21 cellular contexts compared by ENCODE assay signal in genomic region chr17:36731806-36732205, GRCh38.
DNase-seq lines count a peak whose midpoint lies in the region; TF ChIP-seq lines count a peak whose summit lies in the region.
"Had no signal": no experiment of that assay in that cellular context is flagged by ENCODE, and none has a peak within 500 bp of the region (broad histone marks: within the 10 kb centered on the region; RNA-seq: fewer than 3 reads in every experiment).

No MANE protein-coding gene starts in this region.

- H3K9me3 Mint-ChIP-seq in HFFc6, result no peaks in the 10 kb centered on the region
- H3K9me3 Mint-ChIP-seq: activated naive CD8-positive, alpha-beta T cell treated with anti-CD3 and anti-CD28 coated beads for 36 hours; activated T-helper 2 cell treated with anti-CD3 and anti-CD28 coated beads, Interferon-gamma antibody, Interleukin-2, Interleukin-4, amounts not matched to agents 10 μg/mL and 5 μg/mL and 100 μg/mL, durations not matched to agents 14 hours and 24 hours and 36 hours; naive thymus-derived CD8-positive, alpha-beta T cell; stimulated activated effector memory CD8-positive, alpha-beta T cell treated with anti-CD3 and anti-CD28 coated beads, Interleukin-12 subunit alpha, Interleukin-12 subunit beta, amount 100 ng/mL, for 72 hours had no signal

- H2BK5ac ChIP-seq in mesendoderm (ENCODE audit: low read length), result no peak overlapping the region

- no peaks in the 10 kb centered on the region for H3K79me2 ChIP-seq in mesendoderm (ENCODE audit: control insufficient read depth, insufficient read depth, low read length)

- H3K36me3 ChIP-seq in NT2/D1 (ENCODE audit: insufficient read depth, insufficient read length, low read length) (no peaks in the 10 kb centered on the region), mesendoderm (ENCODE audit: control insufficient read depth, insufficient read depth, low read length) (no peaks in the 10 kb centered on the region)
- H3K36me3 ChIP-seq: BLaER1, vagina had no signal

- H3K4me1 ChIP-seq in NT2/D1 (ENCODE audit: insufficient read depth, insufficient read length), result peaks cover 15% of the 10 kb centered on the region
- peaks cover 24% of the 10 kb centered on the region for H3K4me1 ChIP-seq in mesendoderm (ENCODE audit: control insufficient read depth, low read depth, low read length)
- H3K4me1 ChIP-seq: A549, testis, vagina had no signal

- H3K27me3 ChIP-seq in NT2/D1 (ENCODE audit: insufficient read depth, insufficient read length) (peaks cover 9% of the 10 kb centered on the region), mesendoderm (ENCODE audit: insufficient read depth, low read length, poor library complexity) (no peaks in the 10 kb centered on the region)
- H3K27me3 ChIP-seq: BLaER1, testis had no signal

- no peaks in the 10 kb centered on the region for H3K79me1 ChIP-seq in mesendoderm (ENCODE audit: low read length)

- TF ChIP-seq CTCF in HFFc6 (IDR thresholded peaks at IDR 0.05), result no peak

- H3K9me3 ChIP-seq in NT2/D1 (ENCODE audit: insufficient read depth, low read length), result no peaks in the 10 kb centered on the region
- H3K9me3 ChIP-seq: A549, BLaER1, testis, vagina had no signal

- DNase-seq in NCI-H1417 (lab: John Stamatoyannopoulos, UW) (peak in 2 of 3 experiments; percentile 15 to 18), NCI-H1417 treated with DMSO at 0.1 percent for 48 hours (lab: John Stamatoyannopoulos, UW) (no peak), NCI-H128 (lab: John Stamatoyannopoulos, UW; ENCODE audit: unreplicated experiment) (peak; percentile 20), NT2/D1 (ENCODE audit: low read depth, low spot score) (peak; percentile 66), mesendoderm (peak; percentile 36), activated T-cell treated with anti-CD3 and anti-CD28 coated beads for 4 hours (no peak), T1000 (lab: John Stamatoyannopoulos, UW) (no peak), HFFc6 (no peak)
- DNase-seq: activated CD4-positive, alpha-beta T cell treated with anti-CD3 and anti-CD28 coated beads for 48 hours; activated naive CD8-positive, alpha-beta T cell treated with anti-CD3 and anti-CD28 coated beads for 36 hours; effector CD4-positive, alpha-beta T cell; GF-D8; hypothalamus; KG1; naive thymus-derived CD8-positive, alpha-beta T cell; testis had no signal

- H3K23ac ChIP-seq in mesendoderm (ENCODE audit: low read length), result no peak overlapping the region

- no peak overlapping the region for H3K18ac ChIP-seq in mesendoderm (ENCODE audit: low read length)

- H3K9ac ChIP-seq in NT2/D1 (ENCODE audit: insufficient read length, low read depth) (no peak overlapping the region), mesendoderm (ENCODE audit: low read length) (no peak overlapping the region)
- H3K9ac ChIP-seq: BLaER1 had no signal

- no peak overlapping the region for H2BK120ac ChIP-seq in mesendoderm (ENCODE audit: low read depth, low read length)

- H2AK5ac ChIP-seq in mesendoderm (ENCODE audit: low read length), result no peak overlapping the region

- no peak overlapping the region for H2BK15ac ChIP-seq in mesendoderm (replicated peaks; ENCODE audit: low read depth)

- H3K56ac ChIP-seq in mesendoderm (ENCODE audit: low read length), result peak overlapping the region; percentile 28

- H3K27ac ChIP-seq in mesendoderm (ENCODE audit: low read depth, low read length), result no peak overlapping the region
- H3K27ac ChIP-seq: A549, BLaER1, testis, vagina had no signal

- peaks cover 46% of the 10 kb centered on the region for H3K27me3 Mint-ChIP-seq in HFFc6 (ENCODE audit: insufficient read depth)

- no peaks in the 10 kb centered on the region for H3K36me3 Mint-ChIP-seq in HFFc6 (ENCODE audit: low read depth)
- H3K36me3 Mint-ChIP-seq: activated naive CD8-positive, alpha-beta T cell treated with anti-CD3 and anti-CD28 coated beads for 36 hours; naive thymus-derived CD8-positive, alpha-beta T cell; stimulated activated effector memory CD8-positive, alpha-beta T cell treated with anti-CD3 and anti-CD28 coated beads, Interleukin-12 subunit alpha, Interleukin-12 subunit beta, amount 100 ng/mL, for 72 hours had no signal

- H4K8ac ChIP-seq in mesendoderm (ENCODE audit: low read depth, low read length), result no peak overlapping the region

- H3K27ac Mint-ChIP-seq in HFFc6, result no peak overlapping the region
- H3K27ac Mint-ChIP-seq: activated naive CD8-positive, alpha-beta T cell treated with anti-CD3 and anti-CD28 coated beads for 36 hours; activated T-helper 2 cell treated with anti-CD3 and anti-CD28 coated beads, Interferon-gamma antibody, Interleukin-2, Interleukin-4, amounts not matched to agents 10 μg/mL and 5 μg/mL and 100 μg/mL, durations not matched to agents 14 hours and 24 hours and 36 hours; stimulated activated effector memory CD8-positive, alpha-beta T cell treated with anti-CD3 and anti-CD28 coated beads, Interleukin-12 subunit alpha, Interleukin-12 subunit beta, amount 100 ng/mL, for 72 hours had no signal

- H3K4me3 ChIP-seq in NT2/D1 (ENCODE audit: insufficient read length, low read depth) (no peak overlapping the region), mesendoderm (ENCODE audit: low read length) (no peak overlapping the region)
- H3K4me3 ChIP-seq: A549, BLaER1, testis, vagina had no signal

- WGBS in mesendoderm (ENCODE audit: extremely low coverage, insufficient coverage, low lambda C conversion rate), result no CpG with 5 or more reads among the region's 10 CpGs

- no peaks in the 10 kb centered on the region for H3K4me1 Mint-ChIP-seq in HFFc6 (ENCODE audit: low read depth)

- H4K5ac ChIP-seq in mesendoderm (ENCODE audit: low read length), result no peak overlapping the region

- no peak overlapping the region for H3K4me3 Mint-ChIP-seq in HFFc6
- H3K4me3 Mint-ChIP-seq: activated naive CD8-positive, alpha-beta T cell treated with anti-CD3 and anti-CD28 coated beads for 36 hours; stimulated activated effector memory CD8-positive, alpha-beta T cell treated with anti-CD3 and anti-CD28 coated beads, Interleukin-12 subunit alpha, Interleukin-12 subunit beta, amount 100 ng/mL, for 72 hours had no signal

- no peak overlapping the region for H3K4me2 ChIP-seq in mesendoderm (ENCODE audit: low read length)
- H3K4me2 ChIP-seq: A549, BLaER1 had no signal

- H3K4ac ChIP-seq in mesendoderm (ENCODE audit: low read depth, low read length), result peak overlapping the region; percentile 6

Comparison
In these comparisons a context has a peak if more than half of its experiments do, and no peak if none do; other contexts are left out.
1. DNase-seq: peak in NCI-H1417 (2 of 3), NCI-H128 (single experiment), NT2/D1 (single experiment) and mesendoderm (single experiment); none in NCI-H1417 treated with DMSO at 0.1 percent for 48 hours (single experiment), activated T-cell treated with anti-CD3 and anti-CD28 coated beads for 4 hours (single experiment), T1000 (single experiment) and HFFc6 (single experiment).